ENCODE assay signal across 14 cellular contexts in genomic region chr9:131724678-131725077, GRCh38. TPM values are rescaled to one million over a fixed set of nuclear protein-coding genes. Genes with fewer than 3 reads are reported as not detected.
DNase-seq lines count a peak whose midpoint lies in the region; ATAC-seq and TF ChIP-seq lines count a peak whose summit lies in the region.
"Had no signal": no experiment of that assay in that cellular context is flagged by ENCODE, and none has a peak within 500 bp of the region (broad histone marks: within the 10 kb centered on the region; RNA-seq: fewer than 3 reads in every experiment).

No MANE protein-coding gene starts in this region.

- peaks cover 85% of the 10 kb centered on the region for H3K4me1 Mint-ChIP-seq in activated T-cell treated with anti-CD3 and anti-CD28 coated beads, Interleukin-2, amount 50 U/mL, for 72 hours (ENCODE audit: low read depth)
- peaks cover 87% of the 10 kb centered on the region for H3K4me1 Mint-ChIP-seq in activated T-cell treated with anti-CD3 and anti-CD28 coated beads, Interleukin-2, amount 50 U/mL, for 4 hours (ENCODE audit: low read depth)

- WGBS in spleen, 5 donors: 28 to 49% (median 42%) methylated on average over 2 of the region's 2 CpGs

- H3K9me3 Mint-ChIP-seq in activated T-cell treated with anti-CD3 and anti-CD28 coated beads, Interleukin-2, amount 50 U/mL, for 72 hours: no peaks in the 10 kb centered on the region
- no peaks in the 10 kb centered on the region for H3K9me3 Mint-ChIP-seq in activated T-cell treated with anti-CD3 and anti-CD28 coated beads, Interleukin-2, amount 50 U/mL, for 4 hours
- H3K9me3 Mint-ChIP-seq: HFFc6 had no signal

- peak overlapping the region; percentile 9 to 98 (median 78) for H3K27ac ChIP-seq in spleen

- TF ChIP-seq POLR2A in spleen (IDR thresholded peaks at IDR 0.05): peak in 1 of 3 donors; percentile 5

- intact Hi-C loops in spleen (cut with DNase I; ENCODE audit: low total_unique reads): no loop called here

- peak in 2 of 11 experiments; percentile 16 to 24 for TF ChIP-seq CTCF in spleen (IDR thresholded peaks at IDR 0.05 in 8 of 11, conservative IDR thresholded peaks at IDR 0.05 in 3 of 11)

- DNase-seq in activated T-cell treated with anti-CD3 and anti-CD28 coated beads, Interleukin-2, amount 50 U/mL, for 72 hours: no peak
- no peak for DNase-seq in activated T-cell treated with anti-CD3 and anti-CD28 coated beads, Interleukin-2, amount 50 U/mL, for 4 hours
- DNase-seq in NCI-H446 treated with DMSO at 0.1 percent for 48 hours (lab: John Stamatoyannopoulos, UW) (peak; percentile 37), adipocyte (ENCODE audit: low read depth) (no peak), spleen (no peak), NCI-H526 (lab: John Stamatoyannopoulos, UW) (no peak), NCI-H1092 treated with DMSO at 0.1 percent for 48 hours (lab: John Stamatoyannopoulos, UW) (no peak)
- DNase-seq: cerebellar nuclear complex, HFFc6, islet precursor cell, NCI-H187 treated with DMSO at 0.1 percent for 48 hours, T-helper 9 cell had no signal

- H3K4me3 Mint-ChIP-seq in activated T-cell treated with anti-CD3 and anti-CD28 coated beads, Interleukin-2, amount 50 U/mL, for 72 hours: peak overlapping the region in 1 of 2 donors; percentile 45
- no peak overlapping the region for H3K4me3 Mint-ChIP-seq in activated T-cell treated with anti-CD3 and anti-CD28 coated beads, Interleukin-2, amount 50 U/mL, for 4 hours
- H3K4me3 Mint-ChIP-seq: HFFc6 had no signal

- no peak overlapping the region for H3K4me3 ChIP-seq in adipocyte (ENCODE audit: low read length)
- peak overlapping the region in 1 of 8 donors; percentile 47 for H3K4me3 ChIP-seq in spleen

- H3K9me3 ChIP-seq in adipocyte (ENCODE audit: control insufficient read depth, low read length) (no peaks in the 10 kb centered on the region), spleen (no peaks in the 10 kb centered on the region)

- H3K36me3 Mint-ChIP-seq in activated T-cell treated with anti-CD3 and anti-CD28 coated beads, Interleukin-2, amount 50 U/mL, for 72 hours (ENCODE audit: insufficient read depth in 2 of 2): peaks cover 3 to 11% of the 10 kb centered on the region in 2 donors
- H3K36me3 Mint-ChIP-seq in activated T-cell treated with anti-CD3 and anti-CD28 coated beads, Interleukin-2, amount 50 U/mL, for 4 hours (ENCODE audit: insufficient read depth): peaks cover 19% of the 10 kb centered on the region

- H3K27me3 ChIP-seq in adipocyte (replicated peaks; ENCODE audit: control insufficient read depth, insufficient read depth, low read length) (no peaks in the 10 kb centered on the region), spleen (replicated peaks in 1 of 7) (no peaks in the 10 kb centered on the region)

- H3K27ac Mint-ChIP-seq in activated T-cell treated with anti-CD3 and anti-CD28 coated beads, Interleukin-2, amount 50 U/mL, for 72 hours: peak overlapping the region; percentile 70
- H3K27ac Mint-ChIP-seq: HFFc6 had no signal

- H3K4me1 ChIP-seq in adipocyte (ENCODE audit: control insufficient read depth, insufficient read depth, low read length) (peaks cover 31% of the 10 kb centered on the region), spleen (peaks cover 37 to 99% (median 84%) of the 10 kb centered on the region in 6 donors)

- no peak for ATAC-seq in activated T-cell treated with anti-CD3 and anti-CD28 coated beads, Interleukin-2, amount 50 U/mL, for 72 hours (replicated peaks in 1 of 2)
- no peak for ATAC-seq in activated T-cell treated with anti-CD3 and anti-CD28 coated beads, Interleukin-2, amount 50 U/mL, for 4 hours
- no peak for ATAC-seq in HG03175 (IDR thresholded peaks at IDR 0.05; ENCODE audit: unreplicated experiment)
- ATAC-seq: Right ventricle myocardium inferior had no signal

- H3K27me3 Mint-ChIP-seq in activated T-cell treated with anti-CD3 and anti-CD28 coated beads, Interleukin-2, amount 50 U/mL, for 72 hours (ENCODE audit: low read depth): no peaks in the 10 kb centered on the region
- no peaks in the 10 kb centered on the region for H3K27me3 Mint-ChIP-seq in activated T-cell treated with anti-CD3 and anti-CD28 coated beads, Interleukin-2, amount 50 U/mL, for 4 hours (ENCODE audit: low read depth)

- H3K36me3 ChIP-seq in adipocyte (ENCODE audit: control insufficient read depth, insufficient read depth, low read length, severe bottlenecking) (no peaks in the 10 kb centered on the region), spleen (peaks cover 0 to 18% (median 3%) of the 10 kb centered on the region in 6 donors)

- H3K9ac ChIP-seq in adipocyte (ENCODE audit: low read length): peak overlapping the region; percentile 20

RNA-seq across cellular contexts. Expression of gene RAPGEF1, which starts 15.2 kb away (rescaled TPM):
- 100 to 1,000 TPM; 170 to 175 TPM for total RNA-seq in activated T-cell treated with anti-CD3 and anti-CD28 coated beads, Interleukin-2, amount 50 U/mL, for 72 hours
- 100 to 1,000 TPM; 106 to 120 (median 111) TPM for total RNA-seq in activated T-cell treated with anti-CD3 and anti-CD28 coated beads, Interleukin-2, amount 50 U/mL, for 4 hours
- 100 to 1,000 TPM in 6 of 7 donors, 10 to 100 TPM in 1; 88.1 to 137 (median 118) TPM for total RNA-seq in spleen
- polyA plus RNA-seq in spleen: 10 to 100 TPM; 16.9 to 47.8 (median 19.9) TPM
